ENCODE assay signal across 27 cellular contexts in the genomic region with DNA sequence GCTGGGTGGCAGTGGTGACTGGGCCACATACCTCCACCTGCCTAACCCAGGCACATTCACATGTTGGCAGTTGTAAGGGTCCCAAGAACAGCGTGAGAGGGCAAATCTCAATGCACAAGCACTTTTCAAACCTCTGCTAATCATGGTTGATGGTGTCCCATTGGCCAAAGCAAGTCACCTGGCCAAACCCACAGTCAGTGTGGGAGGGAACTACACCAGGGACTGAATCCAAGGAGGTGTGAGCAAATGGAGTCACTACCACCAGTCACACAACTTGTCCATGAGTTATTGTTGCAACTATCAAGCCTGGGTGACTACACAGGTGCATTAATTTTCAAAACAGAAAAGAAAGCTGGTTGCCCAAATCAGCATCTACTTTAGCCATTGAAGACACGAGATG.
A peak's percentile ranks its signal among the peaks of the same experiment; 100 is the strongest.
DNase-seq lines count a peak whose midpoint lies in the region; ATAC-seq, FAIRE-seq and TF ChIP-seq lines count a peak whose summit lies in the region.
"Had no signal": no experiment of that assay in that cellular context is flagged by ENCODE, and none has a peak within 500 bp of the region (broad histone marks: within the 10 kb centered on the region; RNA-seq: fewer than 3 reads in every experiment).

No MANE protein-coding gene starts in this region.

- CTCF ChIA-PET in K562 (lab: Yijun Ruan, JAX; ENCODE audit: low intra/inter-chr PET ratio), result no interaction called here

- H3K9me3 ChIP-seq in NT2/D1 (ENCODE audit: insufficient read depth, low read length) (peaks cover 4% of the 10 kb centered on the region; the same call in 1 of the 2 replicates), K562 (replicated peaks; ENCODE audit: control insufficient read depth, insufficient read depth, low read depth, low read length) (no peaks in the 10 kb centered on the region), neuronal stem cell (replicated peaks in 1 of 2; ENCODE audit: control insufficient read depth in 2 of 2, insufficient read depth in 1 of 2, low read depth in 1 of 2, low read length in 2 of 2) (no peaks in the 10 kb centered on the region)
- H3K9me3 ChIP-seq: BE2C had no signal

- H3K27me3 ChIP-seq in NT2/D1 (ENCODE audit: insufficient read depth, insufficient read length), result no peaks in the 10 kb centered on the region
- H3K27me3 ChIP-seq in K562 (ENCODE audit: control insufficient read depth in 2 of 2, insufficient read depth in 2 of 2, low read length in 2 of 2), result no peaks in the 10 kb centered on the region
- peaks cover 0 to 7% (median 0%) of the 10 kb centered on the region in 3 experiments for H3K27me3 ChIP-seq in neuronal stem cell (ENCODE audit: control insufficient read depth in 3 of 3, insufficient read depth in 3 of 3, low read depth in 1 of 3, low read length in 3 of 3)
- H3K27me3 ChIP-seq: BE2C had no signal

- DNase-seq in GM12892 (ENCODE audit: insufficient read length) (no peak), NT2/D1 (ENCODE audit: low read depth, low spot score) (no peak), K562 (ENCODE audit: extremely low read depth in 1 of 4, low spot score in 3 of 4) (no peak), neuronal stem cell (ENCODE audit: low spot score) (no peak), NCI-H146 (lab: John Stamatoyannopoulos, UW) (no peak), frontal cortex (ENCODE audit: low spot score in 2 of 2) (no peak), HuH-7 (ENCODE audit: low spot score) (no peak)
- DNase-seq: 8988T; ACHN; BE2C; C1 segment of cervical spinal cord; CD4-positive, alpha-beta memory T cell; CD4-positive, CD25-positive, alpha-beta regulatory T cell; CD8-positive, alpha-beta memory T cell; COR-L47; DMS 273 treated with DMSO at 0.1 percent for 48 hours; DMS153; DMS53; DMS79; GF-D8 had no signal

- H2BK15ac ChIP-seq in neuronal stem cell (ENCODE audit: low read length), result no peak overlapping the region

- POLR2A ChIA-PET in K562 (lab: Yijun Ruan, JAX), result no interaction called here

- no peak for TF ChIP-seq CTCF in K562 (IDR thresholded peaks at IDR 0.05 in 2 of 3, conservative IDR thresholded peaks at IDR 0.05 in 1 of 3; ENCODE audit: insufficient read depth in 2 of 3, low read depth in 1 of 3, low read length in 3 of 3)

- H3K4me2 ChIP-seq in K562 (ENCODE audit: insufficient read depth, low read length) (no peak overlapping the region), neuronal stem cell (ENCODE audit: insufficient read depth, low read length, poor library complexity, severe bottlenecking) (no peak overlapping the region)

- H2BK5ac ChIP-seq in neuronal stem cell (ENCODE audit: low read length), result no peak overlapping the region

- no peaks in the 10 kb centered on the region for H4K20me1 ChIP-seq in K562 (replicated peaks; ENCODE audit: control insufficient read depth, insufficient read depth, low read length)
- H4K20me1 ChIP-seq: BLaER1 had no signal

- TF ChIP-seq POLR2A in GM12892 (IDR thresholded peaks at IDR 0.05; ENCODE audit: low read depth, low read length) (no peak), K562 (conservative IDR thresholded peaks at IDR 0.05) (no peak)

- H4K91ac ChIP-seq in neuronal stem cell (ENCODE audit: low read depth, low read length, poor library complexity), result no peak overlapping the region

- no peak overlapping the region for H3K27ac ChIP-seq in K562 (ENCODE audit: extremely low read depth, low read depth, low read length)
- H3K27ac ChIP-seq in neuronal stem cell (replicated peaks; ENCODE audit: low read length), result no peak overlapping the region
- H3K27ac ChIP-seq: BLaER1 had no signal

- no peak overlapping the region for H2BK120ac ChIP-seq in neuronal stem cell (ENCODE audit: low read depth, low read length)

- H2BK12ac ChIP-seq in neuronal stem cell (ENCODE audit: low read length), result no peak overlapping the region

- H3K36me3 ChIP-seq in NT2/D1 (ENCODE audit: insufficient read depth, insufficient read length, low read length) (no peaks in the 10 kb centered on the region), K562 (ENCODE audit: control insufficient read depth, insufficient read depth, low read length) (no peaks in the 10 kb centered on the region), neuronal stem cell (replicated peaks in 1 of 2; ENCODE audit: control insufficient read depth in 2 of 2, insufficient read depth in 2 of 2, low read length in 2 of 2) (no peaks in the 10 kb centered on the region)
- H3K36me3 ChIP-seq: BE2C, BLaER1 had no signal

- no TSS peak for BruUV-seq in K562 (replicated peaks; lab: Mats Ljungman, UMichigan)

- H4K8ac ChIP-seq in neuronal stem cell (ENCODE audit: low read depth, low read length), result no peak overlapping the region

- TF ChIP-seq RAD21 in K562 (CRISPR knock-in tag; conservative IDR thresholded peaks at IDR 0.05 in 1 of 2, IDR thresholded peaks at IDR 0.05 in 1 of 2), result no peak

- H3K14ac ChIP-seq in neuronal stem cell (ENCODE audit: low read length), result no peak overlapping the region

- H3K9ac ChIP-seq in NT2/D1 (ENCODE audit: insufficient read length, low read depth) (peak overlapping the region; percentile 10), K562 (ENCODE audit: insufficient read depth in 1 of 2, low read depth in 2 of 2, low read length in 2 of 2) (no peak overlapping the region), neuronal stem cell (ENCODE audit: low read depth, low read length, poor library complexity) (no peak overlapping the region)
- H3K9ac ChIP-seq: BLaER1 had no signal

- H2AK5ac ChIP-seq in neuronal stem cell (ENCODE audit: low read depth, low read length), result no peak overlapping the region

- no peaks in the 10 kb centered on the region for H3K79me2 ChIP-seq in K562 (ENCODE audit: control insufficient read depth, insufficient read depth, low read length)

- no peak overlapping the region for H3K4me3 ChIP-seq in NT2/D1 (ENCODE audit: insufficient read length, low read depth)
- no peak overlapping the region for H3K4me3 ChIP-seq in K562
- peak overlapping the region in 1 of 2 donors; percentile 50 for H3K4me3 ChIP-seq in neuronal stem cell (ENCODE audit: low read length in 2 of 2)
- H3K4me3 ChIP-seq: BLaER1 had no signal

- H3K4ac ChIP-seq in neuronal stem cell (ENCODE audit: low read length), result no peak overlapping the region

- H3K4me1 ChIP-seq in NT2/D1 (ENCODE audit: insufficient read depth, insufficient read length) (peaks cover 10% of the 10 kb centered on the region), K562 (replicated peaks in 1 of 2; ENCODE audit: control insufficient read depth in 2 of 2, insufficient read depth in 2 of 2, low read length in 2 of 2) (no peaks in the 10 kb centered on the region; a peak in 1 of 5 replicates), neuronal stem cell (ENCODE audit: control insufficient read depth in 2 of 2, insufficient read depth in 1 of 2, low read depth in 1 of 2, low read length in 2 of 2) (peaks cover 7% of the 10 kb centered on the region in 2 donors)
- H3K4me1 ChIP-seq: BE2C had no signal

- WGBS in K562 (ENCODE audit: insufficient coverage, low coverage, missing lambda C conversion rate), result 8% methylated on average over 2 of the region's 2 CpGs
- no CpG with 5 or more reads among the region's 2 CpGs for WGBS in neuronal stem cell (ENCODE audit: extremely low coverage in 2 of 2, insufficient read length in 2 of 2, insufficient replicate concordance in 1 of 2), 2 donors

- H3K9me1 ChIP-seq in K562 (ENCODE audit: control insufficient read depth, insufficient read depth, low read length), result no peaks in the 10 kb centered on the region

- no peaks in the 10 kb centered on the region for H3K79me1 ChIP-seq in neuronal stem cell (ENCODE audit: low read depth, low read length)

- peak overlapping the region; percentile 13 for H3K18ac ChIP-seq in neuronal stem cell (ENCODE audit: low read length)

- no peak overlapping the region for H2AFZ ChIP-seq in K562 (ENCODE audit: low read depth, low read length)
- H2AFZ ChIP-seq in neuronal stem cell (ENCODE audit: low read length), result no peak overlapping the region

- intact Hi-C loops in K562 (cut with micrococcal nuclease), result no loop called here

- no peak for TF ChIP-seq EP300 in K562 (IDR thresholded peaks at IDR 0.05; ENCODE audit: low read length)

- peak; percentile 24 for FAIRE-seq in GM12892 (lab: Jason Lieb, UNC)
- no peak for FAIRE-seq in K562 (lab: Jason Lieb, UNC)
- no peak for FAIRE-seq in frontal cortex (lab: Jason Lieb, UNC)
- FAIRE-seq: A204.1, G401.6, GM12891, GM18507, GM19239 had no signal

- ATAC-seq in K562 (peak; percentile 47; the same call in 2 of the 3 replicates), GM18909 (IDR thresholded peaks at IDR 0.05; ENCODE audit: poor library complexity, unreplicated experiment) (no peak)

- in situ Hi-C loops in K562 (cut with MboI), result no loop called here

- H3K23ac ChIP-seq in neuronal stem cell (ENCODE audit: low read depth, low read length, poor library complexity), result no peak overlapping the region

TF ChIP-seq in K562, 482 proteins besides CTCF, POLR2A, EP300 and RAD21 (continues in another document):
- TF ChIP-seq PYGO2 (tag; IDR thresholded peaks at IDR 0.05) (no peak), ZNF561 (CRISPR knock-in tag; conservative IDR thresholded peaks at IDR 0.05) (no peak), OTX1 (CRISPR knock-in tag; IDR thresholded peaks at IDR 0.05) (no peak), NCOA1 (IDR thresholded peaks at IDR 0.05; ENCODE audit: low read depth) (no peak), HIVEP1 (CRISPR knock-in tag; IDR thresholded peaks at IDR 0.05) (no peak)
